1 cellular context compared by ENCODE assay signal in genomic region chr11:132962026-132962425, GRCh38.
TF ChIP-seq lines count a peak whose summit lies in the region.

No MANE protein-coding gene starts in this region.

TF ChIP-seq in H1, 55 proteins besides CTCF, POLR2A, EP300 and RAD21 (continued from another document):
- no peak for TF ChIP-seq BCL11A (IDR thresholded peaks at IDR 0.05; ENCODE audit: low read depth in 2 of 2, low read length in 2 of 2)
- no peak for TF ChIP-seq CHD2 (IDR thresholded peaks at IDR 0.05; ENCODE audit: low read length)
TF ChIP-seq in H1: peak in this region for 0.
